ENCODE assay signal across 23 cellular contexts in genomic region chr16:84105948-84106740, GRCh38. TPM values are rescaled to one million over a fixed set of nuclear protein-coding genes. Genes with fewer than 3 reads are reported as not detected.
DNase-seq lines count a peak whose midpoint lies in the region; ATAC-seq and TF ChIP-seq lines count a peak whose summit lies in the region.
"Had no signal": no experiment of that assay in that cellular context is flagged by ENCODE, and none has a peak within 500 bp of the region (broad histone marks: within the 10 kb centered on the region; RNA-seq: fewer than 3 reads in every experiment).

No MANE protein-coding gene starts in this region.

- intact Hi-C loops in activated CD4-positive, alpha-beta T cell treated with anti-CD3 and anti-CD28 coated beads for 36 hours (cut with DNase I, micrococcal nuclease), result no loop called here

- peaks cover 0 to 40% of the 10 kb centered on the region in 2 experiments; a peak in 2 of 3 replicates for H3K36me3 ChIP-seq in HEK293 (ENCODE audit: control insufficient read depth in 2 of 2, insufficient read depth in 1 of 2, low read length in 2 of 2)

- DNase-seq in activated CD4-positive, alpha-beta T cell treated with anti-CD3 and anti-CD28 coated beads for 36 hours, result no peak
- no peak for DNase-seq in activated CD4-positive, alpha-beta T cell treated with anti-CD3 and anti-CD28 coated beads, Interleukin-2, amount 50 U/mL, for 48 hours
- DNase-seq in endothelial cell (ENCODE audit: low spot score), result no peak
- DNase-seq in osteocyte (ENCODE audit: extremely low spot score, unreplicated experiment), result no peak
- DNase-seq in T-helper 2 cell, result no peak
- DNase-seq: activated CD4-positive, alpha-beta memory T cell treated with anti-CD3 and anti-CD28 coated beads, Interleukin-2, amount 10 ng/mL, durations not matched to agents 7 days and 5 days; activated naive CD8-positive, alpha-beta T cell treated with anti-CD3 and anti-CD28 coated beads, Interleukin-2, amount 50 U/mL, for 24 hours; NCI-H1436 treated with DMSO at 0.1 percent for 48 hours; NCI-H748 treated with DMSO at 0.1 percent for 48 hours; OCI-M1; right lobe of liver; stimulated activated naive CD4-positive, alpha-beta T cell treated with Interleukin-2 at 50 U/mL for 16 hours; transverse colon had no signal

- H3K4me3 Mint-ChIP-seq in activated CD4-positive, alpha-beta T cell treated with anti-CD3 and anti-CD28 coated beads for 36 hours, result no peak overlapping the region
- H3K4me3 Mint-ChIP-seq in endothelial cell (ENCODE audit: unreplicated experiment) (peak overlapping the region; percentile 11), osteocyte (ENCODE audit: unreplicated experiment) (no peak overlapping the region)
- H3K4me3 Mint-ChIP-seq: activated CD4-positive, alpha-beta memory T cell treated with anti-CD3 and anti-CD28 coated beads, Interleukin-2, amount 10 ng/mL, durations not matched to agents 7 days and 5 days; activated naive CD8-positive, alpha-beta T cell treated with anti-CD3 and anti-CD28 coated beads, Interleukin-2, amount 50 U/mL, for 24 hours; B cell had no signal

- no peak overlapping the region for H3K4me3 ChIP-seq in HEK293 (ENCODE audit: low read depth, low read length)
- H3K4me3 ChIP-seq: cardiac muscle cell, GM12878, right lobe of liver, transverse colon had no signal

- no peaks in the 10 kb centered on the region for H3K9me3 Mint-ChIP-seq in activated CD4-positive, alpha-beta T cell treated with anti-CD3 and anti-CD28 coated beads for 36 hours (ENCODE audit: low read depth)
- H3K9me3 Mint-ChIP-seq in endothelial cell (ENCODE audit: unreplicated experiment), result no peaks in the 10 kb centered on the region
- no peaks in the 10 kb centered on the region for H3K9me3 Mint-ChIP-seq in osteocyte (ENCODE audit: unreplicated experiment)
- H3K9me3 Mint-ChIP-seq: activated CD4-positive, alpha-beta memory T cell treated with anti-CD3 and anti-CD28 coated beads, Interleukin-2, amount 10 ng/mL, durations not matched to agents 7 days and 5 days; activated naive CD8-positive, alpha-beta T cell treated with anti-CD3 and anti-CD28 coated beads, Interleukin-2, amount 50 U/mL, for 24 hours had no signal

- CTCF ChIA-PET in activated CD4-positive, alpha-beta T cell treated with anti-CD3 and anti-CD28 coated beads for 36 hours (lab: Charles Lee), result interaction anchor here (0.5 to 2.2 kb wide), 9 partner anchors 9 to 93 kb away, joined by 3 to 10 read pairs (median 3); partner anchors contain the start of genes MBTPS1 and TAF1C
- CTCF ChIA-PET in HEK293 (lab: Yijun Ruan, JAX), result interaction anchor here (0.7 to 1.9 kb wide), 3 partner anchors 11 to 270 kb away, joined by 3 to 4 read pairs (median 3); partner anchors contain the start of gene MBTPS1

- POLR2A ChIA-PET in activated CD4-positive, alpha-beta T cell treated with anti-CD3 and anti-CD28 coated beads for 36 hours (lab: Charles Lee), result interaction anchor here (0.6 kb wide), 2 partner anchors 96 to 605 kb away, joined by 3 to 5 read pairs; no protein-coding TSS in a partner anchor
- POLR2A ChIA-PET in HEK293 (lab: Yijun Ruan, JAX), result interaction anchor here (2.1 kb wide), 1 partner anchor 11 kb away, joined by 7 read pairs; the partner anchor contains the start of gene MBTPS1

- H3K27ac Mint-ChIP-seq in activated CD4-positive, alpha-beta T cell treated with anti-CD3 and anti-CD28 coated beads for 36 hours, result peak overlapping the region; percentile 12
- H3K27ac Mint-ChIP-seq in endothelial cell (ENCODE audit: unreplicated experiment), result peak overlapping the region; percentile 50
- peak overlapping the region; percentile 36 for H3K27ac Mint-ChIP-seq in osteocyte (ENCODE audit: unreplicated experiment)
- H3K27ac Mint-ChIP-seq: activated CD4-positive, alpha-beta memory T cell treated with anti-CD3 and anti-CD28 coated beads, Interleukin-2, amount 10 ng/mL, durations not matched to agents 7 days and 5 days; activated naive CD8-positive, alpha-beta T cell treated with anti-CD3 and anti-CD28 coated beads, Interleukin-2, amount 50 U/mL, for 24 hours; B cell had no signal

- H3K27ac ChIP-seq in HEK293 (ENCODE audit: extremely low read depth, low read depth, low read length), result no peak overlapping the region
- H3K27ac ChIP-seq: 22Rv1, cardiac muscle cell, right lobe of liver, transverse colon had no signal

- no peaks in the 10 kb centered on the region for H3K9me3 ChIP-seq in HEK293 (ENCODE audit: control insufficient read depth, insufficient read depth, low read depth, low read length)
- H3K9me3 ChIP-seq: right lobe of liver, transverse colon had no signal

- no peak for ATAC-seq in activated CD4-positive, alpha-beta T cell treated with anti-CD3 and anti-CD28 coated beads for 36 hours
- ATAC-seq in HG02852 (IDR thresholded peaks at IDR 0.05; ENCODE audit: unreplicated experiment), result no peak
- no peak for ATAC-seq in activated CD4-positive, CD25-positive, alpha-beta regulatory T cell treated with anti-CD3 and anti-CD28 coated beads, Interleukin-2, amount 50 U/mL, for 24 hours
- ATAC-seq: activated naive CD8-positive, alpha-beta T cell treated with anti-CD3 and anti-CD28 coated beads, Interleukin-2, amount 50 U/mL, for 24 hours; GM12878; HepG2; right lobe of liver had no signal

- peaks cover 26% of the 10 kb centered on the region for H3K36me3 Mint-ChIP-seq in activated CD4-positive, alpha-beta T cell treated with anti-CD3 and anti-CD28 coated beads for 36 hours (ENCODE audit: low read depth)
- H3K36me3 Mint-ChIP-seq in endothelial cell (ENCODE audit: low read depth, unreplicated experiment) (peaks cover 5% of the 10 kb centered on the region), osteocyte (ENCODE audit: unreplicated experiment) (peaks cover 10% of the 10 kb centered on the region)

- no peaks in the 10 kb centered on the region for H3K27me3 Mint-ChIP-seq in activated CD4-positive, alpha-beta T cell treated with anti-CD3 and anti-CD28 coated beads for 36 hours
- peaks cover 4% of the 10 kb centered on the region for H3K27me3 Mint-ChIP-seq in endothelial cell (ENCODE audit: unreplicated experiment)
- H3K27me3 Mint-ChIP-seq in osteocyte (ENCODE audit: unreplicated experiment), result no peaks in the 10 kb centered on the region
- H3K27me3 Mint-ChIP-seq: activated CD4-positive, alpha-beta memory T cell treated with anti-CD3 and anti-CD28 coated beads, Interleukin-2, amount 10 ng/mL, durations not matched to agents 7 days and 5 days; activated naive CD8-positive, alpha-beta T cell treated with anti-CD3 and anti-CD28 coated beads, Interleukin-2, amount 50 U/mL, for 24 hours; B cell had no signal

- TF ChIP-seq CTCF in HEK293 (tag by site-specific recombination; IDR thresholded peaks at IDR 0.05) (no peak), endothelial cell (IDR thresholded peaks at IDR 0.05; ENCODE audit: unreplicated experiment) (no peak), osteocyte (IDR thresholded peaks at IDR 0.05) (no peak)

- peaks cover 59% of the 10 kb centered on the region for H3K4me1 Mint-ChIP-seq in activated CD4-positive, alpha-beta T cell treated with anti-CD3 and anti-CD28 coated beads for 36 hours
- H3K4me1 Mint-ChIP-seq in endothelial cell (ENCODE audit: unreplicated experiment) (peaks cover 5% of the 10 kb centered on the region), osteocyte (ENCODE audit: unreplicated experiment) (peaks cover 16% of the 10 kb centered on the region)

- peaks cover 5% of the 10 kb centered on the region for H3K4me1 ChIP-seq in HEK293 (ENCODE audit: control insufficient read depth, insufficient read depth, low read length)
- H3K4me1 ChIP-seq: right lobe of liver had no signal

TF ChIP-seq in HEK293, 187 proteins besides CTCF, POLR2A, EP300 and RAD21:
- peak; percentile 80 for TF ChIP-seq ZNF623 (tag by site-specific recombination; IDR thresholded peaks at IDR 0.05)
- peak; percentile 97 for TF ChIP-seq SCRT1 (tag by site-specific recombination; IDR thresholded peaks at IDR 0.05; ENCODE audit: borderline replicate concordance)
- TF ChIP-seq PRDM1 (tag by site-specific recombination; IDR thresholded peaks at IDR 0.05), result peak; percentile 88
- no peak for TF ChIP-seq ZNF629 (tag by site-specific recombination; IDR thresholded peaks at IDR 0.05)
- TF ChIP-seq SCRT2 (tag by site-specific recombination; IDR thresholded peaks at IDR 0.05), result peak; percentile 99

RNA-seq across cellular contexts. Expression of gene MBTPS1, which starts 10.6 kb away (rescaled TPM):
- 10 to 100 TPM; 32.0 to 32.2 TPM for total RNA-seq in activated CD4-positive, alpha-beta T cell treated with anti-CD3 and anti-CD28 coated beads for 36 hours
- total RNA-seq in endothelial cell (ENCODE audit: unreplicated experiment) (79.7 TPM), osteocyte (130 and 136 TPM in 2 replicates)

RNA-seq across cellular contexts. Expression of gene HSDL1, which starts 38.8 kb away (rescaled TPM):
- total RNA-seq in activated CD4-positive, alpha-beta T cell treated with anti-CD3 and anti-CD28 coated beads for 36 hours, result 10 to 100 TPM in 1 of 2 experiments, 1 to 10 TPM in 1; 7.4 to 11.4 TPM
- total RNA-seq in endothelial cell (ENCODE audit: unreplicated experiment) (50.2 TPM), osteocyte (18.0 and 20.7 TPM in 2 replicates)

RNA-seq across cellular contexts. Expression of gene DNAAF1, which starts 39.0 kb away (rescaled TPM):
- under 1 TPM in 1 of 2 experiments, not detected in 1; 0.39 TPM for total RNA-seq in activated CD4-positive, alpha-beta T cell treated with anti-CD3 and anti-CD28 coated beads for 36 hours
- total RNA-seq in endothelial cell (ENCODE audit: unreplicated experiment) (0.18 TPM), osteocyte (not detected in 2 replicates)
- total RNA-seq: activated CD4-positive, alpha-beta memory T cell treated with anti-CD3 and anti-CD28 coated beads, Interleukin-2, amount 10 ng/mL, durations not matched to agents 7 days and 5 days; glomerular endothelial cell; GM12878; T-helper 1 cell treated with Interleukin-12 subunit alpha and Interleukin-12 subunit beta and Interleukin-4 antibody, amounts not matched to agents 30 ng/mL and 1 ng/mL, for 36 hours; transverse colon had no signal
